ENCODE assay signal across 9 cellular contexts in the genomic region with DNA sequence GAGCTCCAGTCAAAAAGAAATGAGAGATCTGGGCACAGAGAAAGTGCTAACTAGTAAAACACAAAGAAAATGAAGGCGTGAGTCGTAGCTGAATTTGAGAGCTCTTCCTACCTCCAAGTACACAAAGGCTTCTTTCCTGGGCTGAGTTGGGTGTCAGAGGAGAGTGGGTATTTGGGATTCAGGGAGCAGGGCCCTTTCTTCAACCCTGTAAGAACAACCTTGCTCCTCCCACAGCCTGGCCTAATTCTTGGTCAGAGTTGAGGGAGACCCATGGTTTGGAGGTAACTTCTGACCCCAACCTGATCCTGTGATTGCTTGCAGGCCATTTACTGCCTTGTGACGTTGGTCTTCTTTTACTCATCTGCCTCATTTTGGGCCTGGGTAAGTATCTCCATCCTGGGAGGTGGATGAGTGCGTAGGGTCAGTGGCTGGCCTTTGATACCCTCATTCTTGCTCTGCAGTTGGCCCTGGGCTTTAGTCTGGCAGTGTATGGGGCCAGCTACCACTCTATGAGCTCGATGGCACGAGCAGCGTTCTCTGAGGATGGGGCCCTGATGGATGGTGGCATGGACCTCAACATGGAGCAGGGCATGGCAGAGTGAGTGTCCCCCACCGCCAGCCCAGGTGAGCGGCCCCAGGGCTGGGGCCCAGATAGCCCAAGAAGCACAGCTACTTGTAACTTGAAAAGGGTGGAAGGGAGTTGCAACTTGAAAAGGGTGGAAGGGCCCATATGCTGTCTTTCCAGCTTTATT. TPM values are rescaled to one million over a fixed set of nuclear protein-coding genes. Genes with fewer than 3 reads are reported as not detected.
DNase-seq lines count a peak whose midpoint lies in the region; ATAC-seq and TF ChIP-seq lines count a peak whose summit lies in the region.
"Had no signal": no experiment of that assay in that cellular context is flagged by ENCODE, and none has a peak within 500 bp of the region (broad histone marks: within the 10 kb centered on the region; RNA-seq: fewer than 3 reads in every experiment).

No MANE protein-coding gene starts in this region.

- H3K4me3 Mint-ChIP-seq in endothelial cell (ENCODE audit: unreplicated experiment): peak overlapping the region; percentile 99
- H3K4me3 Mint-ChIP-seq in osteocyte (ENCODE audit: unreplicated experiment): peak overlapping the region; percentile 100

- TF ChIP-seq CTCF in DND-41 (IDR thresholded peaks at IDR 0.05; ENCODE audit: borderline replicate concordance, extremely low read depth, low read length, poor library complexity, severe bottlenecking) (no peak), OCI-LY1 (IDR thresholded peaks at IDR 0.05; ENCODE audit: low read length) (no peak), endothelial cell (IDR thresholded peaks at IDR 0.05; ENCODE audit: unreplicated experiment) (no peak), osteocyte (IDR thresholded peaks at IDR 0.05) (no peak), omental fat pad (IDR thresholded peaks at IDR 0.05) (no peak)

- H3K4me3 ChIP-seq in DND-41 (ENCODE audit: low read depth in 1 of 2, low read length in 2 of 2) (peak overlapping the region; percentile 77 to 89; a peak in 3 of 4 replicates), OCI-LY1 (ENCODE audit: low read depth, low read length, poor library complexity, severe bottlenecking) (peak overlapping the region; percentile 88)

- H3K27me3 Mint-ChIP-seq in endothelial cell (ENCODE audit: unreplicated experiment) (peaks cover 27% of the 10 kb centered on the region), osteocyte (ENCODE audit: unreplicated experiment) (no peaks in the 10 kb centered on the region)

- H3K9ac ChIP-seq in DND-41 (ENCODE audit: low read depth, low read length) (peak overlapping the region; percentile 78), OCI-LY1 (ENCODE audit: low read length) (peak overlapping the region; percentile 82; the same call in 1 of the 2 replicates)

- H3K27me3 ChIP-seq in DND-41 (ENCODE audit: insufficient read depth, low read length, poor library complexity) (no peaks in the 10 kb centered on the region), OCI-LY1 (ENCODE audit: insufficient read depth, low read length) (no peaks in the 10 kb centered on the region)

- ATAC-seq in DND-41 (ENCODE audit: insufficient read depth, low read depth) (no peak), omental fat pad (ENCODE audit: low FRiP score) (no peak), GM21723 (IDR thresholded peaks at IDR 0.05; ENCODE audit: unreplicated experiment) (no peak), HG03442 (IDR thresholded peaks at IDR 0.05; ENCODE audit: unreplicated experiment) (no peak)

- H3K4me2 ChIP-seq in DND-41 (ENCODE audit: insufficient read depth, low read length) (peak overlapping the region; percentile 98), OCI-LY1 (ENCODE audit: low read length) (peak overlapping the region; percentile 88)

- H2AFZ ChIP-seq in DND-41 (ENCODE audit: low read depth, low read length) (no peak overlapping the region), OCI-LY1 (ENCODE audit: low read length) (no peak overlapping the region)

- no peaks in the 10 kb centered on the region for H3K9me2 ChIP-seq in OCI-LY1 (ENCODE audit: low read depth, low read length)

- H3K9me3 ChIP-seq in DND-41 (ENCODE audit: insufficient read depth, low read length, severe bottlenecking) (no peaks in the 10 kb centered on the region), OCI-LY1 (ENCODE audit: low read length) (no peaks in the 10 kb centered on the region)

- H3K4me1 ChIP-seq in DND-41 (ENCODE audit: insufficient read depth, low read length) (peaks cover 33% of the 10 kb centered on the region), OCI-LY1 (ENCODE audit: insufficient read depth, low read length, severe bottlenecking) (peaks cover 17% of the 10 kb centered on the region)

- H4K20me1 ChIP-seq in DND-41 (ENCODE audit: insufficient read depth, low read length) (peaks cover 22% of the 10 kb centered on the region; the same call in 1 of the 2 replicates), OCI-LY1 (ENCODE audit: insufficient read depth, low read length) (no peaks in the 10 kb centered on the region)

- H3K36me3 Mint-ChIP-seq in endothelial cell (ENCODE audit: low read depth, unreplicated experiment): peaks cover 21% of the 10 kb centered on the region
- peaks cover 18% of the 10 kb centered on the region for H3K36me3 Mint-ChIP-seq in osteocyte (ENCODE audit: unreplicated experiment)

- H3K4me1 Mint-ChIP-seq in endothelial cell (ENCODE audit: unreplicated experiment): peaks cover 43% of the 10 kb centered on the region
- peaks cover 31% of the 10 kb centered on the region for H3K4me1 Mint-ChIP-seq in osteocyte (ENCODE audit: unreplicated experiment)

- H3F3A ChIP-seq in OCI-LY1 (ENCODE audit: insufficient read depth, low read length): no peaks in the 10 kb centered on the region

- H3K27ac ChIP-seq in DND-41 (ENCODE audit: low read length) (0 out of 2 replicates have a peak overlapping the region, but pooled peaks have one; percentile 81), OCI-LY1 (ENCODE audit: low read depth, low read length, poor library complexity, severe bottlenecking) (no peak overlapping the region)

- H3K36me3 ChIP-seq in DND-41 (ENCODE audit: insufficient read depth, low read length) (peaks cover 51% of the 10 kb centered on the region), OCI-LY1 (ENCODE audit: insufficient read depth, low read length) (peaks cover 38% of the 10 kb centered on the region)

- H3K79me2 ChIP-seq in DND-41 (ENCODE audit: insufficient read depth, low read length): peaks cover 28% of the 10 kb centered on the region
- H3K79me2 ChIP-seq in OCI-LY1 (ENCODE audit: insufficient read depth, low read length): peaks cover 9% of the 10 kb centered on the region

- DNase-seq in DND-41: no peak
- DNase-seq in endothelial cell (ENCODE audit: low spot score): no peak
- DNase-seq in osteocyte (ENCODE audit: extremely low spot score, unreplicated experiment): no peak
- no peak for DNase-seq in omental fat pad (ENCODE audit: low spot score)
- no peak for DNase-seq in HT-29 (ENCODE audit: low spot score)
- DNase-seq: Kasumi-1 had no signal

- H3K9me3 Mint-ChIP-seq in endothelial cell (ENCODE audit: unreplicated experiment) (no peaks in the 10 kb centered on the region), osteocyte (ENCODE audit: unreplicated experiment) (no peaks in the 10 kb centered on the region)

- H3K27ac Mint-ChIP-seq in endothelial cell (ENCODE audit: unreplicated experiment) (peak overlapping the region; percentile 39), osteocyte (ENCODE audit: unreplicated experiment) (peak overlapping the region; percentile 99)

RNA-seq across cellular contexts. Expression of gene TMEM208, which starts 1.3 kb away (rescaled TPM):
- total RNA-seq in endothelial cell (ENCODE audit: unreplicated experiment): 33.6 TPM
- total RNA-seq in osteocyte: 41.0 and 44.5 TPM in 2 replicates
- total RNA-seq in omental fat pad: 10 to 100 TPM; 33.0 to 45.4 (median 40.8) TPM
- total RNA-seq in HT-29 (2014; rRNA removed; shearing (Covaris generic)): 61.2 and 67.8 TPM in 2 replicates

RNA-seq across cellular contexts. Expression of gene FHOD1, which starts 19.1 kb away (rescaled TPM):
- 248 TPM for total RNA-seq in endothelial cell (ENCODE audit: unreplicated experiment)
- 60.0 and 71.7 TPM in 2 replicates for total RNA-seq in osteocyte
- total RNA-seq in omental fat pad: 10 to 100 TPM; 15.1 to 53.3 (median 32.5) TPM
- total RNA-seq in HT-29 (2014; rRNA removed; shearing (Covaris generic)): 49.5 and 57.7 TPM in 2 replicates

RNA-seq across cellular contexts. Expression of gene SLC9A5, which starts 20.6 kb away (rescaled TPM):
- total RNA-seq in endothelial cell (ENCODE audit: unreplicated experiment): 17.2 TPM
- 4.2 and 4.4 TPM in 2 replicates for total RNA-seq in osteocyte
- 1 to 10 TPM in 1 of 4 donors, under 1 TPM in 3; 0.37 to 1.2 (median 0.72) TPM for total RNA-seq in omental fat pad
- total RNA-seq in HT-29 (2014; rRNA removed; shearing (Covaris generic)): 2.2 and 2.7 TPM in 2 replicates

RNA-seq across cellular contexts. Expression of gene ELMO3, which starts 29.3 kb away (rescaled TPM):
- total RNA-seq in endothelial cell (ENCODE audit: unreplicated experiment) (25.3 TPM), osteocyte (1.7 and 2.1 TPM in 2 replicates), omental fat pad (1 to 10 TPM; 1.9 to 4.2 (median 3.1) TPM)
- 55.2 and 57.4 TPM in 2 replicates for total RNA-seq in HT-29 (2014; rRNA removed; shearing (Covaris generic))

RNA-seq across cellular contexts. Expression of gene E2F4, which starts 36.3 kb away (rescaled TPM):
- 113 TPM for total RNA-seq in endothelial cell (ENCODE audit: unreplicated experiment)
- total RNA-seq in osteocyte: 40.0 and 43.4 TPM in 2 replicates
- 100 to 1,000 TPM in 2 of 4 donors, 10 to 100 TPM in 2; 84.9 to 156 (median 107) TPM for total RNA-seq in omental fat pad
- total RNA-seq in HT-29 (2014; rRNA removed; shearing (Covaris generic)): 156 and 171 TPM in 2 replicates
